27 cellular contexts compared by ENCODE assay signal in genomic region chr13:113051641-113052040, GRCh38. TPM values are rescaled to one million over a fixed set of nuclear protein-coding genes. Genes with fewer than 3 reads are reported as not detected.
"Had no signal": no experiment of that assay in that cellular context is flagged by ENCODE, and none has a peak within 500 bp of the region (broad histone marks: within the 10 kb centered on the region; RNA-seq: fewer than 3 reads in every experiment).

No MANE protein-coding gene starts in this region.

- H3K36me3 ChIP-seq: colonic mucosa, neutrophil, transverse colon had no signal

- H3K27me3 Mint-ChIP-seq: naive B cell had no signal

- H3K9me3 Mint-ChIP-seq: endodermal cell; naive B cell; nephron; stimulated activated effector memory CD8-positive, alpha-beta T cell treated with anti-CD3 and anti-CD28 coated beads, Interleukin-12 subunit alpha, Interleukin-12 subunit beta, amount 100 ng/mL, for 72 hours had no signal

- ATAC-seq: heart left ventricle; left lung; sciatic nerve; stimulated activated effector memory CD8-positive, alpha-beta T cell treated with anti-CD3 and anti-CD28 coated beads, Interleukin-12 subunit alpha, Interleukin-12 subunit beta, amount 100 ng/mL, for 72 hours; stimulated activated naive CD8-positive, alpha-beta T cell treated with anti-CD3 and anti-CD28 coated beads, Interleukin-15, Interleukin-2, amounts not matched to agents 100 U/mL and 50 U/mL, for 24 hours had no signal

- H3K27ac ChIP-seq: colonic mucosa, heart left ventricle, left lung, neutrophil, skin epidermis, testis, transverse colon had no signal

- H3K9me3 ChIP-seq: colonic mucosa, heart left ventricle, left lung, neutrophil, testis, transverse colon had no signal

- H3K4me1 Mint-ChIP-seq: endodermal cell; stimulated activated effector memory CD8-positive, alpha-beta T cell treated with anti-CD3 and anti-CD28 coated beads, Interleukin-12 subunit alpha, Interleukin-12 subunit beta, amount 100 ng/mL, for 72 hours had no signal

- H3K4me3 ChIP-seq: colonic mucosa, left lung, skin epidermis, transverse colon had no signal

- H3K27me3 ChIP-seq: colonic mucosa, neutrophil, testis had no signal

- DNase-seq: cerebellar nuclear complex; colonic mucosa; dermis blood vessel endothelial cell; effector CD4-positive, alpha-beta T cell; endodermal cell; erythroblast; foreskin melanocyte; hippocampal formation; mesendoderm; naive B cell; stimulated activated CD4-positive, alpha-beta T cell treated with anti-CD3 and anti-CD28 coated beads, Interleukin-12 subunit alpha, Interleukin-12 subunit beta, amount 100 ng/mL, for 4 hours; stimulated activated CD4-positive, alpha-beta T cell treated with anti-CD3 and anti-CD28 coated beads, Interleukin-2, amount 100 ng/mL, for 48 hours; stimulated activated CD8-positive, alpha-beta memory T cell treated with anti-CD3 and anti-CD28 coated beads, Interleukin-4, amount 100 ng/mL, for 48 hours; stimulated activated naive CD8-positive, alpha-beta T cell treated with anti-CD3 and anti-CD28 coated beads, Interleukin-15, Interleukin-2, amounts not matched to agents 100 U/mL and 50 U/mL, for 24 hours; testis; transverse colon had no signal

- H3K27ac Mint-ChIP-seq: endodermal cell; nephron; stimulated activated effector memory CD8-positive, alpha-beta T cell treated with anti-CD3 and anti-CD28 coated beads, Interleukin-12 subunit alpha, Interleukin-12 subunit beta, amount 100 ng/mL, for 72 hours had no signal

- H3K4me3 Mint-ChIP-seq: endodermal cell; naive B cell; nephron; stimulated activated effector memory CD8-positive, alpha-beta T cell treated with anti-CD3 and anti-CD28 coated beads, Interleukin-12 subunit alpha, Interleukin-12 subunit beta, amount 100 ng/mL, for 72 hours had no signal

- H3K4me1 ChIP-seq: colonic mucosa, left lung, transverse colon had no signal

- H3K36me3 Mint-ChIP-seq: stimulated activated effector memory CD8-positive, alpha-beta T cell treated with anti-CD3 and anti-CD28 coated beads, Interleukin-12 subunit alpha, Interleukin-12 subunit beta, amount 100 ng/mL, for 72 hours had no signal

RNA-seq across cellular contexts. Expression of gene F7, which starts 54.0 kb away (rescaled TPM):
- total RNA-seq: dermis blood vessel endothelial cell, endothelial cell of umbilical vein, left lung, lung microvascular endothelial cell, pulmonary artery endothelial cell, transverse colon, ureter had no signal
